Comparison of ENCODE assay signal across 8 cellular contexts in genomic region chr11:108160970-108161566, GRCh38. TPM values are rescaled to one million over a fixed set of nuclear protein-coding genes. Genes with fewer than 3 reads are reported as not detected.
DNase-seq lines count a peak whose midpoint lies in the region; ATAC-seq lines count a peak whose summit lies in the region.

No MANE protein-coding gene starts in this region.

- no peaks in the 10 kb centered on the region for H3K27me3 ChIP-seq in mesendoderm (ENCODE audit: insufficient read depth, low read length, poor library complexity)

- no peaks in the 10 kb centered on the region for H3K79me1 ChIP-seq in mesendoderm (ENCODE audit: low read length)

- WGBS in mesendoderm (ENCODE audit: extremely low coverage, insufficient coverage, low lambda C conversion rate): no CpG with 5 or more reads among the region's 5 CpGs

- H3K36me3 Mint-ChIP-seq in activated naive CD4-positive, alpha-beta T cell treated with anti-CD3 and anti-CD28 coated beads, Interleukin-2, amount 10 ng/mL, durations not matched to agents 7 days and 5 days: peaks cover 49% of the 10 kb centered on the region
- peaks cover 24 to 30% of the 10 kb centered on the region in 2 donors for H3K36me3 Mint-ChIP-seq in stimulated activated naive B cell treated with anti-CD40 and anti-IgM and Interleukin-4, amounts not matched to agents 10 μg/mL and 1 μg/mL and 100 μg/mL, for 72 hours

- H3K27ac Mint-ChIP-seq in activated naive CD4-positive, alpha-beta T cell treated with anti-CD3 and anti-CD28 coated beads, Interleukin-2, amount 10 ng/mL, durations not matched to agents 7 days and 5 days: peak overlapping the region; percentile 70
- H3K27ac Mint-ChIP-seq in stimulated activated naive B cell treated with anti-CD40 and anti-IgM and Interleukin-4, amounts not matched to agents 10 μg/mL and 1 μg/mL and 100 μg/mL, for 72 hours: peak overlapping the region; percentile 80

- no peak overlapping the region for H3K18ac ChIP-seq in mesendoderm (ENCODE audit: low read length)

- H3K36me3 ChIP-seq in mesendoderm (ENCODE audit: control insufficient read depth, insufficient read depth, low read length): peaks cover 2% of the 10 kb centered on the region

- no peaks in the 10 kb centered on the region for H3K9me3 Mint-ChIP-seq in activated naive CD4-positive, alpha-beta T cell treated with anti-CD3 and anti-CD28 coated beads, Interleukin-2, amount 10 ng/mL, durations not matched to agents 7 days and 5 days
- no peaks in the 10 kb centered on the region for H3K9me3 Mint-ChIP-seq in stimulated activated naive B cell treated with anti-CD40 and anti-IgM and Interleukin-4, amounts not matched to agents 10 μg/mL and 1 μg/mL and 100 μg/mL, for 72 hours

- no peak overlapping the region for H3K4me3 Mint-ChIP-seq in activated naive CD4-positive, alpha-beta T cell treated with anti-CD3 and anti-CD28 coated beads, Interleukin-2, amount 10 ng/mL, durations not matched to agents 7 days and 5 days
- H3K4me3 Mint-ChIP-seq in stimulated activated naive B cell treated with anti-CD40 and anti-IgM and Interleukin-4, amounts not matched to agents 10 μg/mL and 1 μg/mL and 100 μg/mL, for 72 hours: no peak overlapping the region

- H3K23ac ChIP-seq in mesendoderm (ENCODE audit: low read length): no peak overlapping the region

- H4K8ac ChIP-seq in mesendoderm (ENCODE audit: low read depth, low read length): no peak overlapping the region

- peak; percentile 98 for ATAC-seq in HG02852 (IDR thresholded peaks at IDR 0.05; ENCODE audit: unreplicated experiment)
- peak; percentile 100 for ATAC-seq in stimulated activated naive B cell treated with anti-CD40 and anti-IgM and Interleukin-4, amounts not matched to agents 10 μg/mL and 1 μg/mL and 100 μg/mL, for 72 hours (replicated peaks)

- no peak overlapping the region for H2BK120ac ChIP-seq in mesendoderm (ENCODE audit: low read depth, low read length)

- no peak overlapping the region for H2BK5ac ChIP-seq in mesendoderm (ENCODE audit: low read length)

- DNase-seq in activated naive CD4-positive, alpha-beta T cell treated with anti-CD3 and anti-CD28 coated beads, Interleukin-2, amount 10 ng/mL, durations not matched to agents 7 days and 5 days: no peak
- DNase-seq in activated naive CD4-positive, alpha-beta T cell treated with anti-CD3 and anti-CD28 coated beads, Interleukin-2, amount 50 U/mL, for 16 hours: no peak
- DNase-seq in NOMO-1 treated with DMSO at 0.1 percent for 48 hours (lab: John Stamatoyannopoulos, UW; ENCODE audit: unreplicated experiment): peak; percentile 69
- DNase-seq in stimulated activated naive B cell treated with anti-CD40 and anti-IgM and Interleukin-4, amounts not matched to agents 10 μg/mL and 1 μg/mL and 100 μg/mL, for 72 hours: peak; percentile 47
- DNase-seq in DMS153 (lab: John Stamatoyannopoulos, UW): no peak
- DNase-seq in mesendoderm: no peak
- DNase-seq in hepatic stellate cell (ENCODE audit: low spot score): no peak

- no peak overlapping the region for H3K27ac ChIP-seq in mesendoderm (ENCODE audit: low read depth, low read length)

- CTCF ChIA-PET in activated naive CD4-positive, alpha-beta T cell treated with anti-CD3 and anti-CD28 coated beads, Interleukin-2, amount 10 ng/mL, durations not matched to agents 7 days and 5 days (lab: Charles Lee): no interaction called here

- no peak overlapping the region for H2AK5ac ChIP-seq in mesendoderm (ENCODE audit: low read length)

- H3K27me3 Mint-ChIP-seq in activated naive CD4-positive, alpha-beta T cell treated with anti-CD3 and anti-CD28 coated beads, Interleukin-2, amount 10 ng/mL, durations not matched to agents 7 days and 5 days: no peaks in the 10 kb centered on the region
- no peaks in the 10 kb centered on the region for H3K27me3 Mint-ChIP-seq in stimulated activated naive B cell treated with anti-CD40 and anti-IgM and Interleukin-4, amounts not matched to agents 10 μg/mL and 1 μg/mL and 100 μg/mL, for 72 hours

- H3K4ac ChIP-seq in mesendoderm (ENCODE audit: low read depth, low read length): no peak overlapping the region

- peaks cover 9% of the 10 kb centered on the region for H3K4me1 Mint-ChIP-seq in activated naive CD4-positive, alpha-beta T cell treated with anti-CD3 and anti-CD28 coated beads, Interleukin-2, amount 10 ng/mL, durations not matched to agents 7 days and 5 days
- H3K4me1 Mint-ChIP-seq in stimulated activated naive B cell treated with anti-CD40 and anti-IgM and Interleukin-4, amounts not matched to agents 10 μg/mL and 1 μg/mL and 100 μg/mL, for 72 hours: peaks cover 11 to 13% of the 10 kb centered on the region in 2 donors

- H3K4me1 ChIP-seq in mesendoderm (ENCODE audit: control insufficient read depth, low read depth, low read length): no peaks in the 10 kb centered on the region

- no peak overlapping the region for H3K56ac ChIP-seq in mesendoderm (ENCODE audit: low read length)

- no peak overlapping the region for H3K9ac ChIP-seq in mesendoderm (ENCODE audit: low read length)

- no peaks in the 10 kb centered on the region for H3K79me2 ChIP-seq in mesendoderm (ENCODE audit: control insufficient read depth, insufficient read depth, low read length)

- no peak overlapping the region for H2BK15ac ChIP-seq in mesendoderm (replicated peaks; ENCODE audit: low read depth)

- no peak overlapping the region for H3K4me2 ChIP-seq in mesendoderm (ENCODE audit: low read length)

- H3K4me3 ChIP-seq in mesendoderm (ENCODE audit: low read length): no peak overlapping the region

- H4K5ac ChIP-seq in mesendoderm (ENCODE audit: low read length): no peak overlapping the region

RNA-seq across cellular contexts. Expression of gene ACAT1, which starts 39.7 kb away (rescaled TPM):
- polyA plus RNA-seq in mesendoderm (2013, experiment 1 of 2): 22.1 TPM
- 20.1 TPM for polyA plus RNA-seq in mesendoderm (2013, experiment 2 of 2)

Comparison
In these comparisons a context has a peak if more than half of its experiments do, and no peak if none do; other contexts are left out.
1. DNase-seq: peak in NOMO-1 treated with DMSO at 0.1 percent for 48 hours (single experiment) and stimulated activated naive B cell treated with anti-CD40 and anti-IgM and Interleukin-4, amounts not matched to agents 10 μg/mL and 1 μg/mL and 100 μg/mL, for 72 hours (single experiment); none in activated naive CD4-positive, alpha-beta T cell treated with anti-CD3 and anti-CD28 coated beads, Interleukin-2, amount 10 ng/mL, durations not matched to agents 7 days and 5 days (single experiment), activated naive CD4-positive, alpha-beta T cell treated with anti-CD3 and anti-CD28 coated beads, Interleukin-2, amount 50 U/mL, for 16 hours (single experiment), DMS153 (single experiment), mesendoderm (single experiment) and hepatic stellate cell (single experiment).